18 cellular contexts compared by ENCODE assay signal in genomic region chr7:5413449-5413786, GRCh38. TPM values are rescaled to one million over a fixed set of nuclear protein-coding genes. Genes with fewer than 3 reads are reported as not detected.
DNase-seq lines count a peak whose midpoint lies in the region; ATAC-seq, FAIRE-seq and TF ChIP-seq lines count a peak whose summit lies in the region.
"Had no signal": no experiment of that assay in that cellular context is flagged by ENCODE, and none has a peak within 500 bp of the region (broad histone marks: within the 10 kb centered on the region; RNA-seq: fewer than 3 reads in every experiment).

No MANE protein-coding gene starts in this region.

- TF ChIP-seq CTCF in CD14-positive monocyte (IDR thresholded peaks at IDR 0.05): no peak
- no peak for TF ChIP-seq CTCF in K562 (IDR thresholded peaks at IDR 0.05 in 2 of 3, conservative IDR thresholded peaks at IDR 0.05 in 1 of 3; ENCODE audit: insufficient read depth in 2 of 3, low read depth in 1 of 3, low read length in 3 of 3)
- no peak for TF ChIP-seq CTCF in spleen (IDR thresholded peaks at IDR 0.05 in 8 of 11, conservative IDR thresholded peaks at IDR 0.05 in 3 of 11)

- peaks cover 0 to under 1% (median 0%) of the 10 kb centered on the region in 7 donors for H3K9me3 Mint-ChIP-seq in CD14-positive monocyte
- H3K9me3 Mint-ChIP-seq: activated T-helper 1 cell treated with anti-CD3 and anti-CD28 coated beads, Interleukin-12 subunit alpha, Interleukin-12 subunit beta, Interleukin-2, Interleukin-4 antibody, amounts not matched to agents 30 ng/mL and 10 ng/mL and 1 ng/mL, durations not matched to agents 14 hours and 24 hours and 36 hours; memory B cell had no signal

- no peak for TF ChIP-seq POLR2A in K562 (conservative IDR thresholded peaks at IDR 0.05)
- no peak for TF ChIP-seq POLR2A in spleen (IDR thresholded peaks at IDR 0.05)

- 71% methylated on average over 6 of the region's 6 CpGs for WGBS in K562 (ENCODE audit: insufficient coverage, low coverage, missing lambda C conversion rate)
- 73 to 77% methylated on average over 6 of the region's 6 CpGs for WGBS in mesodermal cell (ENCODE audit: insufficient coverage in 2 of 2), 2 experiments
- 63 to 76% (median 70%) methylated on average over 6 of the region's 6 CpGs for WGBS in spleen, 5 donors

- H3K27ac ChIP-seq in K562 (ENCODE audit: extremely low read depth, low read depth, low read length) (no peak overlapping the region; the same call in 2 of the 3 replicates), mesodermal cell (ENCODE audit: low read depth, low read length, severe bottlenecking) (peak overlapping the region; percentile 64), spleen (peak overlapping the region in 5 of 8 donors; percentile 10 to 60 (median 31))
- H3K27ac ChIP-seq: WERI-Rb-1 had no signal

- peak overlapping the region; percentile 52 to 87 (median 82) for H3K27ac Mint-ChIP-seq in CD14-positive monocyte
- H3K27ac Mint-ChIP-seq: activated T-helper 1 cell treated with anti-CD3 and anti-CD28 coated beads, Interleukin-12 subunit alpha, Interleukin-12 subunit beta, Interleukin-2, Interleukin-4 antibody, amounts not matched to agents 30 ng/mL and 10 ng/mL and 1 ng/mL, durations not matched to agents 14 hours and 24 hours and 36 hours; memory B cell had no signal

- ATAC-seq in K562 (peak; percentile 15; the same call in 2 of the 3 replicates), GM18502 (IDR thresholded peaks at IDR 0.05; ENCODE audit: poor library complexity, unreplicated experiment) (no peak), HG03457 (IDR thresholded peaks at IDR 0.05; ENCODE audit: unreplicated experiment) (no peak), GM18870 (IDR thresholded peaks at IDR 0.05; ENCODE audit: unreplicated experiment) (no peak), GM21723 (IDR thresholded peaks at IDR 0.05; ENCODE audit: unreplicated experiment) (no peak)

- peaks cover 0 to 3% (median 0%) of the 10 kb centered on the region in 3 donors for H3K27me3 Mint-ChIP-seq in CD14-positive monocyte (ENCODE audit: low read depth in 3 of 3)

- peaks cover 23% of the 10 kb centered on the region for H3K79me2 ChIP-seq in K562 (ENCODE audit: control insufficient read depth, insufficient read depth, low read length)

- intact Hi-C loops in CD14-positive monocyte (cut with micrococcal nuclease): no loop called here
- intact Hi-C loops in K562 (cut with micrococcal nuclease): no loop called here
- intact Hi-C loops in spleen (cut with DNase I; ENCODE audit: low total_unique reads): no loop called here

- no peak overlapping the region for H2AFZ ChIP-seq in K562 (ENCODE audit: low read depth, low read length)

- H3K9me3 ChIP-seq in K562 (replicated peaks; ENCODE audit: control insufficient read depth, insufficient read depth, low read depth, low read length): no peaks in the 10 kb centered on the region
- peaks cover 7% of the 10 kb centered on the region for H3K9me3 ChIP-seq in mesodermal cell (ENCODE audit: control insufficient read depth, low read length)
- H3K9me3 ChIP-seq in spleen: no peaks in the 10 kb centered on the region

- no peak overlapping the region for H3K4me2 ChIP-seq in K562 (ENCODE audit: insufficient read depth, low read length)

- H3K27me3 ChIP-seq in K562 (ENCODE audit: control insufficient read depth in 2 of 2, insufficient read depth in 2 of 2, low read length in 2 of 2) (no peaks in the 10 kb centered on the region), spleen (replicated peaks in 1 of 7) (peaks cover 0 to 14% (median 2%) of the 10 kb centered on the region in 7 donors)
- H3K27me3 ChIP-seq: heart right ventricle had no signal

- in situ Hi-C loops in K562 (cut with MboI): no loop called here

- H3K4me1 ChIP-seq in K562 (replicated peaks in 1 of 2; ENCODE audit: control insufficient read depth in 2 of 2, insufficient read depth in 2 of 2, low read length in 2 of 2): peaks cover 5 to 9% of the 10 kb centered on the region in 2 experiments; a peak in 4 of 5 replicates
- H3K4me1 ChIP-seq in mesodermal cell (ENCODE audit: control insufficient read depth, insufficient read depth, low read length, poor library complexity, severe bottlenecking): peaks cover 39% of the 10 kb centered on the region
- peaks cover 0 to 59% (median 11%) of the 10 kb centered on the region in 6 donors for H3K4me1 ChIP-seq in spleen

- no peaks in the 10 kb centered on the region for H4K20me1 ChIP-seq in K562 (replicated peaks; ENCODE audit: control insufficient read depth, insufficient read depth, low read length)

- peaks cover 47% of the 10 kb centered on the region for H3K4me1 Mint-ChIP-seq in CD14-positive monocyte

- H3K36me3 Mint-ChIP-seq in CD14-positive monocyte: peaks cover 27 to 60% of the 10 kb centered on the region in 2 donors
- H3K36me3 Mint-ChIP-seq: memory B cell had no signal

- POLR2A ChIA-PET in K562 (lab: Yijun Ruan, JAX): no interaction called here

- CTCF ChIA-PET in K562 (lab: Yijun Ruan, JAX; ENCODE audit: low intra/inter-chr PET ratio): no interaction called here

- TF ChIP-seq EP300 in K562 (IDR thresholded peaks at IDR 0.05; ENCODE audit: low read length): no peak

- FAIRE-seq in K562 (lab: Jason Lieb, UNC): no peak
- FAIRE-seq: small intestine had no signal

- DNase-seq in CD14-positive monocyte (ENCODE audit: low spot score) (no peak), K562 (ENCODE audit: extremely low read depth in 1 of 4, low spot score in 3 of 4) (no peak), spleen (no peak)
- DNase-seq: activated CD8-positive, alpha-beta memory T cell treated with anti-CD3 and anti-CD28 coated beads for 24 hours; GDM1; heart right ventricle; NCI-H2029; occipital lobe; Right ventricle myocardium superior; small intestine; WERI-Rb-1 had no signal

- no peak overlapping the region for H3K4me3 Mint-ChIP-seq in CD14-positive monocyte
- H3K4me3 Mint-ChIP-seq: activated T-helper 1 cell treated with anti-CD3 and anti-CD28 coated beads, Interleukin-12 subunit alpha, Interleukin-12 subunit beta, Interleukin-2, Interleukin-4 antibody, amounts not matched to agents 30 ng/mL and 10 ng/mL and 1 ng/mL, durations not matched to agents 14 hours and 24 hours and 36 hours; memory B cell had no signal

- no peak overlapping the region for H3K9ac ChIP-seq in K562 (ENCODE audit: insufficient read depth in 1 of 2, low read depth in 2 of 2, low read length in 2 of 2)

- BruUV-seq in K562 (replicated peaks; lab: Mats Ljungman, UMichigan): no TSS peak

- H3K4me3 ChIP-seq in K562 (no peak overlapping the region), mesodermal cell (ENCODE audit: extremely low read depth, insufficient read depth, low read length, poor library complexity, severe bottlenecking) (no peak overlapping the region), spleen (no peak overlapping the region)
- H3K4me3 ChIP-seq: heart right ventricle had no signal

- H3K9me1 ChIP-seq in K562 (ENCODE audit: control insufficient read depth, insufficient read depth, low read length): no peaks in the 10 kb centered on the region

- H3K36me3 ChIP-seq in K562 (ENCODE audit: control insufficient read depth, insufficient read depth, low read length) (peaks cover 13% of the 10 kb centered on the region; the same call in 1 of the 3 replicates), mesodermal cell (ENCODE audit: control insufficient read depth, insufficient read depth, low read length) (peaks cover 37% of the 10 kb centered on the region), spleen (peaks cover 0 to 9% (median 0%) of the 10 kb centered on the region in 6 donors)

- no peak for TF ChIP-seq RAD21 in K562 (CRISPR knock-in tag; conservative IDR thresholded peaks at IDR 0.05 in 1 of 2, IDR thresholded peaks at IDR 0.05 in 1 of 2)

TF ChIP-seq in K562, 482 proteins besides CTCF, POLR2A, EP300 and RAD21 (continues in another document):
- TF ChIP-seq HMBOX1 (IDR thresholded peaks at IDR 0.05) (0 out of 2 replicates have a peak, but pooled peaks have one; percentile 30), ZC3H8 (IDR thresholded peaks at IDR 0.05) (no peak), ZNF224 (CRISPR knock-in tag; IDR thresholded peaks at IDR 0.05) (no peak), ETV6 (IDR thresholded peaks at IDR 0.05; ENCODE audit: borderline replicate concordance in 1 of 2, low read depth in 2 of 2, low read length in 1 of 2) (no peak), ETV6 (CRISPR knock-in tag; IDR thresholded peaks at IDR 0.05; ENCODE audit: borderline replicate concordance) (no peak)

RNA-seq across cellular contexts. Expression of gene TNRC18, which starts 10.2 kb away (rescaled TPM):
- polyA plus RNA-seq in CD14-positive monocyte: under 1 TPM; 0.64 to 0.70 TPM
- 41.9 and 74.6 TPM in 2 replicates for total RNA-seq in K562 (2011; cell fraction: chromatin; rRNA removed; ENCODE audit: low replicate concordance)
- total RNA-seq in K562 (2011; cell fraction: nucleolus; rRNA removed): 31.5 and 35.9 TPM in 2 replicates
- 35.6 and 54.7 TPM in 2 replicates for total RNA-seq in K562 (2011; cell fraction: nucleoplasm; rRNA removed)
- 14.3 and 18.0 TPM in 2 replicates for total RNA-seq in K562 (2014; rRNA removed)
- total RNA-seq in K562 (2014; rRNA removed; fragmentation: Illumina TruSeq; extraction: Trizol): 10.8 and 12.1 TPM in 2 replicates
- total RNA-seq in K562 (2015; rRNA removed; fragmentation: Illumina TruSeq; extraction: Trizol): 19.8 and 23.5 TPM in 2 replicates
- total RNA-seq in K562 (2021): 29.8 and 43.2 TPM in 2 replicates
- 3.2 and 4.2 TPM in 2 replicates for polyA plus RNA-seq in K562 (2011; rRNA removed)
- 3.5 and 8.3 TPM in 2 replicates for polyA plus RNA-seq in K562 (2011; cell fraction: cytosol; rRNA removed)
- 12.6 and 17.1 TPM in 2 replicates for polyA plus RNA-seq in K562 (2011; cell fraction: nucleus; rRNA removed)
- polyA plus RNA-seq in K562 (2012): 25.7 and 34.0 TPM in 2 replicates
- polyA plus RNA-seq in K562 (2014; fragmentation: Illumina TruSeq; extraction: Trizol): 22.3 and 22.7 TPM in 2 replicates
- polyA plus RNA-seq in K562 (2014; fragmentation: Nextera tagmentation; extraction: Ambion mirVana): under 1 TPM; 0.03 TPM
- polyA plus RNA-seq in K562 (2014; rRNA removed): 19.2 and 27.2 TPM in 2 replicates
- 10.0 and 10.2 TPM in 2 replicates for polyA minus RNA-seq in K562 (2011; rRNA and poly(A)+ RNA removed)
- polyA minus RNA-seq in K562 (2011; cell fraction: cytosol; rRNA and poly(A)+ RNA removed): 18.2 and 26.2 TPM in 2 replicates
- 11.3 and 12.7 TPM in 2 replicates for polyA minus RNA-seq in K562 (2011; cell fraction: nucleus; rRNA and poly(A)+ RNA removed)
- polyA plus RNA-seq in mesodermal cell (2013, experiment 1 of 2): 37.0 TPM
- polyA plus RNA-seq in mesodermal cell (2013, experiment 2 of 2): 35.2 TPM
- 100 to 1,000 TPM in 2 of 7 donors, 10 to 100 TPM in 5; 56.1 to 124 (median 86.6) TPM for total RNA-seq in spleen
- 10 to 100 TPM in 1 of 3 donors, 1 to 10 TPM in 2; 3.4 to 33.6 (median 3.8) TPM for polyA plus RNA-seq in spleen
